ENCODE assay signal across 16 cellular contexts in the genomic region with DNA sequence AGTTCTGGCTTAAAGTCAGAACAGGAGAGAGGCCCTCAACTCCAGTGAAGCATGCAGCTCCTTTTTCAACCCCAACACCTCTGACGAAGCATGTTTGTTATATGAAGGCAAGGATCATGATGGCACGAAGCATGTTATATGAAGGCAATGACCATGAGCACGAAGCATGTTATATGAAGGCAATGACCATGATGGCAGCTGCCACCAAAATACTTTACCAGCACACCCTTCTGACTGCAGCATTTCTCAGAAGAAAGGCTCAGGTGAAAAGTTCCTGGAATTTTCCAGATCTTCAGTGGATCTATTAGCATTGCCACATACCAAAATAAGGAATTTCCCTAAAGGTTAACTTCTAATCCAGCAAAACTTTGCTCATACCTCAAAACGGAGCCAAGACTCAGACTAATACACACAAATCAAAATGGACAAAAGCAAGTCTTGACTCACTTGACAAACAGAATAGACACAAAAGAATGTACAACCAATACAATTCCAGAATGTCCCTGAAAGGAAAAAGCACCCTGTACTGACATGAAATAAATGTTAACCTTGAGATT.
DNase-seq lines count a peak whose midpoint lies in the region; ATAC-seq and TF ChIP-seq lines count a peak whose summit lies in the region.
"Had no signal": no experiment of that assay in that cellular context is flagged by ENCODE, and none has a peak within 500 bp of the region (broad histone marks: within the 10 kb centered on the region; RNA-seq: fewer than 3 reads in every experiment).

No MANE protein-coding gene starts in this region.

- H2BK12ac ChIP-seq in H9 (ENCODE audit: insufficient read length, low read depth, low read length), result no peak overlapping the region

- H3K14ac ChIP-seq in H9 (ENCODE audit: insufficient read depth, low read length), result no peak overlapping the region

- no CpG with 5 or more reads among the region's 4 CpGs for WGBS in H9 (ENCODE audit: extremely low coverage, insufficient read length, low lambda C conversion rate)

- no peak overlapping the region for H3K4me3 ChIP-seq in thoracic aorta
- H3K4me3 ChIP-seq: lung had no signal

- TF ChIP-seq CTCF in mesothelial cell of epicardium (IDR thresholded peaks at IDR 0.05; ENCODE audit: unreplicated experiment) (no peak), thoracic aorta (IDR thresholded peaks at IDR 0.05) (no peak), H9 (conservative IDR thresholded peaks at IDR 0.05) (no peak)

- H3K23ac ChIP-seq in H9 (ENCODE audit: insufficient read length, low read depth, low read length), result no peak overlapping the region

- H2BK5ac ChIP-seq in H9 (ENCODE audit: insufficient read length, low read length), result no peak overlapping the region

- H3T11ph ChIP-seq in H9 (ENCODE audit: low read length), result no peak overlapping the region

- no peak overlapping the region for H2BK120ac ChIP-seq in H9 (ENCODE audit: low read depth, low read length, poor library complexity, severe bottlenecking)

- H3K18ac ChIP-seq in H9 (ENCODE audit: insufficient read length, low read depth, low read length), result no peak overlapping the region

- H3K4me3 Mint-ChIP-seq in mesothelial cell of epicardium, result no peak overlapping the region
- no peak overlapping the region for H3K4me3 Mint-ChIP-seq in H9
- H3K4me3 Mint-ChIP-seq: CD4-positive, alpha-beta T cell; stimulated activated naive CD8-positive, alpha-beta T cell treated with anti-CD3 and anti-CD28 coated beads, Interleukin-15, Interleukin-2, amounts not matched to agents 100 ng/mL and 50 ng/mL, for 24 hours; T-helper 2 cell treated with Interferon-gamma antibody and Interleukin-4, amounts not matched to agents 5 μg/mL and 100 μg/mL, for 36 hours had no signal

- H2AK5ac ChIP-seq in H9 (ENCODE audit: insufficient read length, low read length), result no peak overlapping the region

- no peak overlapping the region for H2BK20ac ChIP-seq in H9 (ENCODE audit: low read depth, low read length, poor library complexity, severe bottlenecking)

- no peaks in the 10 kb centered on the region for H3K23me2 ChIP-seq in H9 (ENCODE audit: insufficient read length, low read depth, low read length, poor library complexity, severe bottlenecking)

- no peak overlapping the region for H3K56ac ChIP-seq in H9 (ENCODE audit: insufficient read length, low read depth, low read length)

- H3K79me2 ChIP-seq in H9 (ENCODE audit: insufficient read depth, low read length), result no peaks in the 10 kb centered on the region

- no peak overlapping the region for H4K91ac ChIP-seq in H9 (ENCODE audit: insufficient read length, low read depth, low read length)

- H3K36me3 Mint-ChIP-seq in mesothelial cell of epicardium, result peaks cover 16% of the 10 kb centered on the region
- H3K36me3 Mint-ChIP-seq in H9 (ENCODE audit: insufficient read depth in 1 of 3, low read depth in 3 of 3), result peaks cover 0 to 3% (median 2%) of the 10 kb centered on the region in 3 experiments; a peak in 3 of 7 replicates

- H3K4me2 ChIP-seq in H9 (ENCODE audit: insufficient read depth, insufficient read length, low read length), result no peak overlapping the region

- H3K4me1 Mint-ChIP-seq in mesothelial cell of epicardium (peaks cover 42% of the 10 kb centered on the region), H9 (peaks cover 9 to 17% of the 10 kb centered on the region in 2 experiments)

- H3K4ac ChIP-seq in H9 (ENCODE audit: low read depth, low read length), result no peak overlapping the region

- H3K9ac ChIP-seq in H9 (ENCODE audit: extremely low read depth, insufficient read length, low read length), result no peak overlapping the region

- no peaks in the 10 kb centered on the region for H3K9me3 Mint-ChIP-seq in mesothelial cell of epicardium
- H3K9me3 Mint-ChIP-seq in H9, result no peaks in the 10 kb centered on the region
- H3K9me3 Mint-ChIP-seq: CD4-positive, alpha-beta T cell; stimulated activated naive CD8-positive, alpha-beta T cell treated with anti-CD3 and anti-CD28 coated beads, Interleukin-15, Interleukin-2, amounts not matched to agents 100 ng/mL and 50 ng/mL, for 24 hours; T-helper 2 cell treated with Interferon-gamma antibody and Interleukin-4, amounts not matched to agents 5 μg/mL and 100 μg/mL, for 36 hours had no signal

- no peaks in the 10 kb centered on the region for H3K79me1 ChIP-seq in H9 (ENCODE audit: insufficient read depth, low read depth, low read length, poor library complexity, severe bottlenecking)

- no peak overlapping the region for H4K5ac ChIP-seq in H9 (ENCODE audit: insufficient read length, low read depth, low read length)

- H3K27me3 Mint-ChIP-seq in mesothelial cell of epicardium (ENCODE audit: low read depth), result no peaks in the 10 kb centered on the region
- no peaks in the 10 kb centered on the region for H3K27me3 Mint-ChIP-seq in H9 (ENCODE audit: low read depth)
- H3K27me3 Mint-ChIP-seq: CD4-positive, alpha-beta T cell; stimulated activated naive CD8-positive, alpha-beta T cell treated with anti-CD3 and anti-CD28 coated beads, Interleukin-15, Interleukin-2, amounts not matched to agents 100 ng/mL and 50 ng/mL, for 24 hours had no signal

- H2AFZ ChIP-seq in H9 (ENCODE audit: low read length), result no peak overlapping the region

- H3K4me1 ChIP-seq in thoracic aorta (ENCODE audit: control insufficient read depth in 1 of 2, low read depth in 2 of 2) (peaks cover 27 to 87% of the 10 kb centered on the region in 2 donors), H9 (ENCODE audit: insufficient read depth, low read length) (no peaks in the 10 kb centered on the region)

- H4K8ac ChIP-seq in H9 (replicated peaks; ENCODE audit: insufficient read length, low read depth, low read length), result no peak overlapping the region

- H3K9me3 ChIP-seq in thoracic aorta (no peaks in the 10 kb centered on the region), H9 (ENCODE audit: control insufficient read depth, low read depth, low read length) (no peaks in the 10 kb centered on the region)

- DNase-seq in HK-2 (ENCODE audit: unreplicated experiment) (peak; percentile 30), caudate nucleus (lab: John Stamatoyannopoulos, UW) (no peak), mesothelial cell of epicardium (ENCODE audit: low spot score in 2 of 2, unreplicated experiment in 2 of 2) (no peak), thoracic aorta (ENCODE audit: low spot score) (no peak), HuH-7 (ENCODE audit: low spot score) (no peak), H9 (no peak)
- DNase-seq: activated CD4-positive, alpha-beta T cell treated with anti-CD3 and anti-CD28 coated beads for 4 hours; activated T-cell treated with anti-CD3 and anti-CD28 coated beads, Interleukin-2, amount 50 U/mL, for 1 hour; CD4-positive, alpha-beta T cell; MM.1S; NCI-H2081 treated with DMSO at 0.1 percent for 48 hours; NCI-H774 had no signal

- H3K27me3 ChIP-seq in thoracic aorta (replicated peaks; ENCODE audit: insufficient read depth) (no peaks in the 10 kb centered on the region), H9 (ENCODE audit: insufficient read depth, low read length) (no peaks in the 10 kb centered on the region)

- H3K27ac Mint-ChIP-seq in mesothelial cell of epicardium (peak overlapping the region; percentile 90), H9 (no peak overlapping the region; a peak in 1 of 7 replicates)
- H3K27ac Mint-ChIP-seq: CD4-positive, alpha-beta T cell; stimulated activated naive CD8-positive, alpha-beta T cell treated with anti-CD3 and anti-CD28 coated beads, Interleukin-15, Interleukin-2, amounts not matched to agents 100 ng/mL and 50 ng/mL, for 24 hours; T-helper 2 cell treated with Interferon-gamma antibody and Interleukin-4, amounts not matched to agents 5 μg/mL and 100 μg/mL, for 36 hours had no signal

- no peaks in the 10 kb centered on the region for H4K20me1 ChIP-seq in H9 (ENCODE audit: control insufficient read depth, insufficient read depth, insufficient read length)

- no peak overlapping the region for H2BK15ac ChIP-seq in H9 (ENCODE audit: low read depth, low read length)

- H3K27ac ChIP-seq in caudate nucleus (ENCODE audit: low read depth, low read length) (peak overlapping the region; percentile 1), thoracic aorta (peak overlapping the region; percentile 69 to 77), H9 (ENCODE audit: insufficient read length, low read depth, low read length) (no peak overlapping the region)

- H3K36me3 ChIP-seq in thoracic aorta, result no peaks in the 10 kb centered on the region

- no peak for ATAC-seq in thoracic aorta (ENCODE audit: insufficient number of reproducible peaks, low FRiP score, low read depth)
- ATAC-seq in HG03460 (IDR thresholded peaks at IDR 0.05; ENCODE audit: unreplicated experiment), result no peak
